29 cellular contexts compared by ENCODE assay signal in genomic region chr4:128176643-128177042, GRCh38.
"Had no signal": no experiment of that assay in that cellular context is flagged by ENCODE, and none has a peak within 500 bp of the region (broad histone marks: within the 10 kb centered on the region; RNA-seq: fewer than 3 reads in every experiment).

No MANE protein-coding gene starts in this region.

- H3K27me3 ChIP-seq: MG63, Peyer's patch, SJSA1 had no signal

- H3K27ac Mint-ChIP-seq: T-helper 1 cell treated with Interleukin-12 subunit alpha and Interleukin-12 subunit beta and Interleukin-4 antibody, amounts not matched to agents 30 μg/mL and 1 μg/mL, for 36 hours had no signal

- H3K4me3 ChIP-seq: MG63, Peyer's patch, SJSA1 had no signal

- H3K4me3 Mint-ChIP-seq: T-helper 1 cell treated with Interleukin-12 subunit alpha and Interleukin-12 subunit beta and Interleukin-4 antibody, amounts not matched to agents 30 μg/mL and 1 μg/mL, for 36 hours had no signal

- H3K4me2 ChIP-seq: KMS-11, SK-N-SH had no signal

- ATAC-seq: PC-3 had no signal

- H3K9me3 Mint-ChIP-seq: T-helper 1 cell treated with Interleukin-12 subunit alpha and Interleukin-12 subunit beta and Interleukin-4 antibody, amounts not matched to agents 30 μg/mL and 1 μg/mL, for 36 hours had no signal

- H3K9me3 ChIP-seq: MG63, Peyer's patch, SJSA1, SK-N-SH had no signal

- H3K36me3 ChIP-seq: MG63, SJSA1 had no signal

- H3K9me2 ChIP-seq: SK-N-SH had no signal

- DNase-seq: MG63, NCI-H1048, NCI-H1092 treated with DMSO at 0.1 percent for 48 hours, NCI-H1105 treated with DMSO at 0.1 percent for 48 hours, NCI-H1417, NCI-H1436, NCI-H1694 treated with DMSO at 0.1 percent for 48 hours, NCI-H187 treated with DMSO at 0.1 percent for 48 hours, NCI-H2029, NCI-H2081, NCI-H2171 treated with DMSO at 0.1 percent for 48 hours, NCI-H2227 treated with DMSO at 0.1 percent for 48 hours, NCI-H345, NCI-H446 treated with DMSO at 0.1 percent for 48 hours, NCI-H510A, NCI-H69, NCI-H748 treated with DMSO at 0.1 percent for 48 hours, NCI-H82, PC-3, Peyer's patch, Right ventricle myocardium superior, RPMI8226, SHP77 treated with DMSO at 0.1 percent for 48 hours, SK-N-SH, SW 1271, T-helper 1 cell had no signal

- H3K4me1 ChIP-seq: Peyer's patch had no signal

- H3K27ac ChIP-seq: KMS-11, Peyer's patch, SJSA1 had no signal

- H3K9ac ChIP-seq: KMS-11, SK-N-SH had no signal
